8 cellular contexts compared by ENCODE assay signal in the genomic region with DNA sequence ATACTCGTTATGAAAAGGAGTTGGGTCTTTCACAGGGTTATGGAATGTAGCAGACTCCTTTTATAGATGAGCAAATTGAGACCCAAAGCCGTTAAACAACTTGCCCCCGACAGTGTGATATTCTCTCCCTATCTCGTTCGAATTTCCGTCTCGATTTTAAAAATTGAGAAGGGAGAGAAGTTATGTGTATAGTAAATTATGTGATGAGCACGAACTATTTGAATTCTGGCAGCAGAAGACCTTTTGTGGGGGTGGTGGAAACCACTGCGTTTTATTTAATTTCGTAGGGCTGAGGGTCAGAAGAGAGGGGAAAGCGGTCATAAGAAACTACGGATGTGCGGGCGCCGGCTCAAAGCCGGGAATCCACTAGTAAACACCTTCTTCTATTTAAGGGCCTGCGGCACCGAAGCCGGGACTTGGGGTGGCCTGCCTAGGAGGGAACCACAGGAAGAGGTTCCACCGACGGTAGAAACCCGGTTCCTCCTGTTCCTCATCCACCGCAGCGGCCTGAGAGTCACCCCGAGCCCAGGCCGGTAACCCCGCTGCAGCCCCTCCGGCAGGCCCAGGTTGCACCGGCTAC. TPM values are rescaled to one million over a fixed set of nuclear protein-coding genes. Genes with fewer than 3 reads are reported as not detected.
DNase-seq lines count a peak whose midpoint lies in the region; ATAC-seq and TF ChIP-seq lines count a peak whose summit lies in the region.

No MANE protein-coding gene starts in this region.

- peak overlapping the region; percentile 99 for H3K27ac ChIP-seq in HUES64 (ENCODE audit: low read depth, low read length)
- H3K27ac ChIP-seq in right atrium auricular region: peak overlapping the region; percentile 98 to 100
- H3K27ac ChIP-seq in gastrocnemius medialis: peak overlapping the region; percentile 93 to 99 (median 98)

- H3K4me1 ChIP-seq in HUES64 (ENCODE audit: insufficient read depth, low read length): peaks cover 21% of the 10 kb centered on the region
- peaks cover 0 to 35% of the 10 kb centered on the region in 2 donors for H3K4me1 ChIP-seq in right atrium auricular region
- peaks cover 0 to 19% of the 10 kb centered on the region in 2 donors for H3K4me1 ChIP-seq in gastrocnemius medialis

- DNase-seq in ELR (ENCODE audit: low read depth): peak; percentile 48
- DNase-seq in right atrium auricular region (ENCODE audit: low spot score): peak; percentile 63
- no peak for DNase-seq in gastrocnemius medialis
- no peak for DNase-seq in central memory CD4-positive, alpha-beta T cell
- DNase-seq in D341Med (ENCODE audit: low spot score): no peak

- no peaks in the 10 kb centered on the region for H3K9me3 Mint-ChIP-seq in activated naive CD4-positive, alpha-beta T cell treated with anti-CD3 and anti-CD28 coated beads, Interleukin-2, amount 50 U/mL, for 24 hours

- peaks cover 4% of the 10 kb centered on the region for H3K36me3 Mint-ChIP-seq in activated naive CD4-positive, alpha-beta T cell treated with anti-CD3 and anti-CD28 coated beads, Interleukin-2, amount 50 U/mL, for 24 hours

- ATAC-seq in GM21381 (IDR thresholded peaks at IDR 0.05; ENCODE audit: unreplicated experiment) (peak; percentile 3), gastrocnemius medialis (peak in 1 of 2 donors; percentile 8)

- TF ChIP-seq CTCF in right atrium auricular region (IDR thresholded peaks at IDR 0.05) (no peak), gastrocnemius medialis (IDR thresholded peaks at IDR 0.05 in 4 of 5, conservative IDR thresholded peaks at IDR 0.05 in 1 of 5) (no peak)

- H3K36me3 ChIP-seq in HUES64 (ENCODE audit: insufficient read depth, low read length) (peaks cover 10% of the 10 kb centered on the region), right atrium auricular region (no peaks in the 10 kb centered on the region), gastrocnemius medialis (peaks cover 0 to 3% of the 10 kb centered on the region in 2 donors)

- H3K9me3 ChIP-seq in HUES64 (ENCODE audit: insufficient read depth, low read depth, low read length) (no peaks in the 10 kb centered on the region), right atrium auricular region (no peaks in the 10 kb centered on the region), gastrocnemius medialis (no peaks in the 10 kb centered on the region)

- H3K4me3 ChIP-seq in HUES64 (ENCODE audit: low read length): peak overlapping the region; percentile 99
- H3K4me3 ChIP-seq in right atrium auricular region: peak overlapping the region; percentile 87 to 92
- peak overlapping the region; percentile 73 to 96 (median 84) for H3K4me3 ChIP-seq in gastrocnemius medialis

- H3K27ac Mint-ChIP-seq in activated naive CD4-positive, alpha-beta T cell treated with anti-CD3 and anti-CD28 coated beads, Interleukin-2, amount 50 U/mL, for 24 hours: peak overlapping the region; percentile 100

- 4% methylated on average over 28 of the region's 29 CpGs for WGBS in HUES64

- peak overlapping the region; percentile 99 for H3K4me3 Mint-ChIP-seq in activated naive CD4-positive, alpha-beta T cell treated with anti-CD3 and anti-CD28 coated beads, Interleukin-2, amount 50 U/mL, for 24 hours

- peaks cover 17% of the 10 kb centered on the region for H3K4me1 Mint-ChIP-seq in activated naive CD4-positive, alpha-beta T cell treated with anti-CD3 and anti-CD28 coated beads, Interleukin-2, amount 50 U/mL, for 24 hours

- peak overlapping the region; percentile 100 for H3K9ac ChIP-seq in HUES64 (ENCODE audit: low read depth, low read length)

- TF ChIP-seq POLR2A in gastrocnemius medialis (IDR thresholded peaks at IDR 0.05): no peak

- H3K27me3 ChIP-seq in HUES64 (ENCODE audit: insufficient read depth, low read length) (no peaks in the 10 kb centered on the region), right atrium auricular region (no peaks in the 10 kb centered on the region), gastrocnemius medialis (no peaks in the 10 kb centered on the region)

- in situ Hi-C loops in gastrocnemius medialis (cut with MboI; ENCODE audit: low sequenced_read_pairs in 4 of 4): loop anchor here in 2 of 4 donors (10.0 kb wide), 2 partner anchors 112 to 688 kb away; a partner anchor contains a TSS

- intact Hi-C loops in gastrocnemius medialis (cut with DNase I; ENCODE audit: low total_unique reads): no loop called here

- no peaks in the 10 kb centered on the region for H3K27me3 Mint-ChIP-seq in activated naive CD4-positive, alpha-beta T cell treated with anti-CD3 and anti-CD28 coated beads, Interleukin-2, amount 50 U/mL, for 24 hours

RNA-seq across cellular contexts. Expression of a gene that starts 1.5 kb away (rescaled TPM):
- polyA plus RNA-seq in HUES64 (2013, experiment 1 of 2): 156 TPM
- 143 TPM for polyA plus RNA-seq in HUES64 (2013, experiment 2 of 2)
- total RNA-seq in right atrium auricular region: 100 to 1,000 TPM; 150 to 152 TPM
- 100 to 1,000 TPM; 196 to 331 (median 272) TPM for total RNA-seq in gastrocnemius medialis

Comparison
In these comparisons a context has a peak if more than half of its experiments do, and no peak if none do; other contexts are left out.
1. DNase-seq: peak in ELR (single experiment) and right atrium auricular region (single experiment); none in gastrocnemius medialis (0 of 2), central memory CD4-positive, alpha-beta T cell (single experiment) and D341Med (single experiment).
2. Peak in every context shown above with its lines, with median percentiles within 50 percentile points of each other: H3K27ac ChIP-seq and H3K4me3 ChIP-seq.